Comparison of ENCODE assay signal across 8 cellular contexts in genomic region chr10:80455461-80456345, GRCh38. TPM values are rescaled to one million over a fixed set of nuclear protein-coding genes. Genes with fewer than 3 reads are reported as not detected.
DNase-seq lines count a peak whose midpoint lies in the region; ATAC-seq and TF ChIP-seq lines count a peak whose summit lies in the region.

No MANE protein-coding gene starts in this region.

- no peak for TF ChIP-seq EP300 in ovary (IDR thresholded peaks at IDR 0.05)

- no peak for ATAC-seq in GM18502 (IDR thresholded peaks at IDR 0.05; ENCODE audit: poor library complexity, unreplicated experiment)

- peak in 1 of 5 donors; percentile 19 for DNase-seq in CD8-positive, alpha-beta memory T cell
- DNase-seq in RWPE1 (ENCODE audit: low spot score) = no peak
- no peak for DNase-seq in epithelial cell of proximal tubule (ENCODE audit: low read depth)
- peak in 1 of 5 donors; percentile 19 for DNase-seq in ovary
- no peak for DNase-seq in NCI-H446 treated with DMSO at 0.1 percent for 48 hours (lab: John Stamatoyannopoulos, UW)
- DNase-seq in COLO668 (lab: John Stamatoyannopoulos, UW; ENCODE audit: unreplicated experiment) = no peak
- no peak for DNase-seq in NCI-H1048 (lab: John Stamatoyannopoulos, UW)

- no peaks in the 10 kb centered on the region for H3K9me3 ChIP-seq in CD8-positive, alpha-beta memory T cell (ENCODE audit: low read length)
- H3K9me3 ChIP-seq in ovary = no peaks in the 10 kb centered on the region

- peak overlapping the region; percentile 93 for H3K4me3 ChIP-seq in CD8-positive, alpha-beta memory T cell (ENCODE audit: low read length)
- H3K4me3 ChIP-seq in epithelial cell of proximal tubule (ENCODE audit: low read depth, low read length) (peak overlapping the region; percentile 94), ovary (peak overlapping the region; percentile 97)

- H3K36me3 ChIP-seq in CD8-positive, alpha-beta memory T cell (ENCODE audit: insufficient read depth, low read length) = no peaks in the 10 kb centered on the region
- H3K36me3 ChIP-seq in ovary = no peaks in the 10 kb centered on the region

- peak overlapping the region; percentile 84 to 99 (median 95) for H3K27ac Mint-ChIP-seq in CD8-positive, alpha-beta memory T cell

- peaks cover 0 to 23% (median 0%) of the 10 kb centered on the region in 3 donors for H3K36me3 Mint-ChIP-seq in CD8-positive, alpha-beta memory T cell

- no peaks in the 10 kb centered on the region for H3K9me3 Mint-ChIP-seq in CD8-positive, alpha-beta memory T cell

- peak overlapping the region; percentile 88 to 99 (median 99) for H3K4me3 Mint-ChIP-seq in CD8-positive, alpha-beta memory T cell

- intact Hi-C loops in ovary (cut with DNase I) = loop anchor here in 1 of 4 donors (2.0 kb wide), 1 partner anchor 41 kb away; no protein-coding TSS in a partner anchor

- CTCF ChIA-PET in CD8-positive, alpha-beta memory T cell (lab: Charles Lee) = interaction anchor here (1.0 to 27.0 kb wide), 8 partner anchors 9 to 74 kb away, joined by 3 to 498 read pairs (median 14); no protein-coding TSS in a partner anchor
- CTCF ChIA-PET in RWPE1 (lab: Yijun Ruan, JAX) = interaction anchor here (0.6 to 6.0 kb wide), 3 partner anchors 12 to 49 kb away, joined by 4 to 41 read pairs (median 4); no protein-coding TSS in a partner anchor

- peaks cover 50% of the 10 kb centered on the region for H3K4me1 ChIP-seq in CD8-positive, alpha-beta memory T cell (ENCODE audit: insufficient read depth, low read length)
- H3K4me1 ChIP-seq in ovary (ENCODE audit: insufficient read depth) = peaks cover 24% of the 10 kb centered on the region

- WGBS in ovary, 3 donors = 67 to 70% (median 68%) methylated on average over 13 of the region's 13 CpGs

- no peak for TF ChIP-seq POLR2A in ovary (IDR thresholded peaks at IDR 0.05)

- H3K27me3 ChIP-seq in CD8-positive, alpha-beta memory T cell (ENCODE audit: insufficient read depth, low read length, poor library complexity, severe bottlenecking) = no peaks in the 10 kb centered on the region
- H3K27me3 ChIP-seq in ovary = no peaks in the 10 kb centered on the region

- H3K27me3 Mint-ChIP-seq in CD8-positive, alpha-beta memory T cell = no peaks in the 10 kb centered on the region

- POLR2A ChIA-PET in CD8-positive, alpha-beta memory T cell (lab: Charles Lee) = interaction anchor here (0.7 to 3.2 kb wide), 7 partner anchors 11 to 37 kb away, joined by 3 to 27 read pairs (median 4); no protein-coding TSS in a partner anchor
- POLR2A ChIA-PET in RWPE1 (lab: Yijun Ruan, JAX; ENCODE audit: low non-redundant PET) = interaction anchor here (0.6 kb wide), 1 partner anchor 44 kb away, joined by 3 read pairs; no protein-coding TSS in a partner anchor

- peak overlapping the region; percentile 77 for H3K27ac ChIP-seq in CD8-positive, alpha-beta memory T cell (ENCODE audit: low read depth, low read length)
- peak overlapping the region; percentile 97 for H3K27ac ChIP-seq in RWPE1
- H3K27ac ChIP-seq in ovary = peak overlapping the region in 1 of 2 donors; percentile 94

- H3K4me1 Mint-ChIP-seq in CD8-positive, alpha-beta memory T cell = peaks cover 56 to 63% (median 56%) of the 10 kb centered on the region in 3 donors

- TF ChIP-seq CTCF in RWPE1 (conservative IDR thresholded peaks at IDR 0.05; ENCODE audit: low read depth) = no peak
- TF ChIP-seq CTCF in epithelial cell of proximal tubule (conservative IDR thresholded peaks at IDR 0.05; ENCODE audit: low read depth, low read length) = no peak
- no peak for TF ChIP-seq CTCF in ovary (IDR thresholded peaks at IDR 0.05)

RNA-seq across cellular contexts. Expression of gene TSPAN14, which starts 1.6 kb away (rescaled TPM):
- 10 to 100 TPM; 46.1 to 46.8 TPM for total RNA-seq in CD8-positive, alpha-beta memory T cell
- 220 TPM for polyA plus RNA-seq in CD8-positive, alpha-beta memory T cell
- 96.7 and 139 TPM in 2 replicates for total RNA-seq in epithelial cell of proximal tubule
- total RNA-seq in ovary = 100 to 1,000 TPM in 1 of 7 donors, 10 to 100 TPM in 6; 38.5 to 103 (median 74.8) TPM
- polyA plus RNA-seq in ovary = 10 to 100 TPM; 35.4 to 77.1 TPM

RNA-seq across cellular contexts. Expression of gene PRXL2A, which starts 47.4 kb away (rescaled TPM):
- total RNA-seq in CD8-positive, alpha-beta memory T cell = 1 to 10 TPM; 8.1 to 8.3 TPM
- polyA plus RNA-seq in CD8-positive, alpha-beta memory T cell = 9.4 TPM
- total RNA-seq in epithelial cell of proximal tubule (50.5 and 52.0 TPM in 2 replicates), ovary (10 to 100 TPM; 26.7 to 54.9 (median 43.7) TPM)
- 10 to 100 TPM; 24.8 to 58.9 TPM for polyA plus RNA-seq in ovary
